ENCODE assay signal across 16 cellular contexts in the genomic region with DNA sequence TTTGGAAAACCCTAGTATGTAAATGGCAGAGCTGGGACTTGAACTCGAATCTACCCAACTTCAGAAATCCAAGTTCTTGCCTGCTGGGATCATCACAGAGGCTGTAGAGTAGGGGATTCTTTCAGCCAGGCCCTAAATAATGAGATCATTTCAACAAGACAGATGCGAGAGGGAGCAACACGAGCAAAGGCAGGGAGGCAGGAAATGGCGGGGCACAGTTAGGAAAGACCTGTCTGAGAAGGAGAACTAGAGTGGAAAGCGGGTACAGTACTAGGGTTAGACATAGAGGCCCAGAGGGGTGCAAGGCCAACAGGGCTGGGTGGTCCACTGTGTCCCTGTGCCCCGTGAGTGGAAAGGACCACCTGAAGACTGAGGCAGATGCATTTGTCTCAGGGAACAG. TPM values are rescaled to one million over a fixed set of nuclear protein-coding genes. Genes with fewer than 3 reads are reported as not detected.
DNase-seq lines count a peak whose midpoint lies in the region; ATAC-seq, FAIRE-seq and TF ChIP-seq lines count a peak whose summit lies in the region.
"Had no signal": no experiment of that assay in that cellular context is flagged by ENCODE, and none has a peak within 500 bp of the region (broad histone marks: within the 10 kb centered on the region; RNA-seq: fewer than 3 reads in every experiment).

No MANE protein-coding gene starts in this region.

- no peak for TF ChIP-seq RAD21 in A549 (conservative IDR thresholded peaks at IDR 0.05 in 1 of 2, IDR thresholded peaks at IDR 0.05 in 1 of 2)

- H3K9me3 Mint-ChIP-seq in HFFc6 = no peaks in the 10 kb centered on the region
- H3K9me3 Mint-ChIP-seq: activated CD4-positive, alpha-beta memory T cell treated with anti-CD3 and anti-CD28 coated beads, Interleukin-2, amount 10 ng/mL, durations not matched to agents 7 days and 5 days; nephron had no signal

- H3K4me3 ChIP-seq in A549 (no peak overlapping the region), mesodermal cell (ENCODE audit: extremely low read depth, insufficient read depth, low read length, poor library complexity, severe bottlenecking) (no peak overlapping the region), colonic mucosa (no peak overlapping the region), sigmoid colon (no peak overlapping the region)
- H3K4me3 ChIP-seq: coronary artery had no signal

- POLR2A ChIA-PET in A549 (lab: Yijun Ruan, JAX) = no interaction called here

- CTCF ChIA-PET in A549 (lab: Yijun Ruan, JAX) = interaction anchor here (0.8 kb wide), 1 partner anchor 26 kb away, joined by 4 read pairs; no protein-coding TSS in a partner anchor

- no peaks in the 10 kb centered on the region for H3K27me3 ChIP-seq in colonic mucosa
- no peaks in the 10 kb centered on the region for H3K27me3 ChIP-seq in sigmoid colon

- H3K9ac ChIP-seq in colonic mucosa (ENCODE audit: low read depth in 2 of 2, low read length in 2 of 2) = no peak overlapping the region

- FAIRE-seq in A549 (lab: Jason Lieb, UNC) = no peak

- intact Hi-C loops in colonic mucosa (cut with DNase I) (no loop called here), sigmoid colon (cut with DNase I) (no loop called here)

- TF ChIP-seq CTCF in A549 (IDR thresholded peaks at IDR 0.05) (no peak), HFFc6 (IDR thresholded peaks at IDR 0.05) (no peak), colonic mucosa (IDR thresholded peaks at IDR 0.05) (no peak), sigmoid colon (IDR thresholded peaks at IDR 0.05) (no peak)

- H3K27ac ChIP-seq in A549 = peak overlapping the region in 1 of 2 experiments; percentile 59; a peak in 3 of 6 replicates
- peak overlapping the region; percentile 71 for H3K27ac ChIP-seq in angular gyrus (ENCODE audit: low read depth, low read length)
- peak overlapping the region; percentile 52 for H3K27ac ChIP-seq in mesodermal cell (ENCODE audit: low read depth, low read length, severe bottlenecking)
- H3K27ac ChIP-seq in colonic mucosa = no peak overlapping the region
- no peak overlapping the region for H3K27ac ChIP-seq in sigmoid colon
- H3K27ac ChIP-seq: coronary artery had no signal

- DNase-seq in A549 (ENCODE audit: low read depth in 1 of 2, low spot score in 1 of 2) (no peak), HFFc6 (no peak), colonic mucosa (no peak), DMS 273 treated with DMSO at 0.1 percent for 48 hours (lab: John Stamatoyannopoulos, UW) (no peak), sigmoid colon (no peak)
- DNase-seq: activated CD4-positive, alpha-beta memory T cell treated with anti-CD3 and anti-CD28 coated beads, Interleukin-2, amount 10 ng/mL, durations not matched to agents 7 days and 5 days; AML-193; amniotic stem cell; NK-92 treated with Interleukin-12 subunit alpha and Interleukin-12 subunit beta, amount 100 ng/mL, for 24 hours; right cardiac atrium; stimulated activated CD4-positive, alpha-beta T cell treated with anti-CD3 and anti-CD28 coated beads, Interleukin-4, amount 100 ng/mL, for 1 hour had no signal

- H3K4me1 ChIP-seq in A549 = peaks cover 25% of the 10 kb centered on the region; the same call in 2 of the 3 replicates
- H3K4me1 ChIP-seq in mesodermal cell (ENCODE audit: control insufficient read depth, insufficient read depth, low read length, poor library complexity, severe bottlenecking) = peaks cover 60% of the 10 kb centered on the region
- peaks cover 4% of the 10 kb centered on the region for H3K4me1 ChIP-seq in colonic mucosa
- H3K4me1 ChIP-seq in sigmoid colon = peaks cover 0 to 20% (median 18%) of the 10 kb centered on the region in 4 donors

- peak overlapping the region; percentile 27 for H3K27ac Mint-ChIP-seq in HFFc6
- H3K27ac Mint-ChIP-seq: activated CD4-positive, alpha-beta memory T cell treated with anti-CD3 and anti-CD28 coated beads, Interleukin-2, amount 10 ng/mL, durations not matched to agents 7 days and 5 days; nephron had no signal

- peak overlapping the region; percentile 47 for H3K4me2 ChIP-seq in A549

- H3K9me3 ChIP-seq in A549 = no peaks in the 10 kb centered on the region
- H3K9me3 ChIP-seq in mesodermal cell (ENCODE audit: control insufficient read depth, low read length) = no peaks in the 10 kb centered on the region
- no peaks in the 10 kb centered on the region for H3K9me3 ChIP-seq in colonic mucosa
- H3K9me3 ChIP-seq in sigmoid colon = no peaks in the 10 kb centered on the region

- TF ChIP-seq EP300 in A549 (IDR thresholded peaks at IDR 0.05) (no peak), sigmoid colon (IDR thresholded peaks at IDR 0.05) (no peak)

- H3K36me3 Mint-ChIP-seq in HFFc6 (ENCODE audit: low read depth) = no peaks in the 10 kb centered on the region

- peak in 1 of 2 experiments; percentile 20; a peak in 2 of 6 replicates for ATAC-seq in A549
- no peak for ATAC-seq in HG03378 (IDR thresholded peaks at IDR 0.05; ENCODE audit: unreplicated experiment)

- no peak for TF ChIP-seq POLR2A in A549 (IDR thresholded peaks at IDR 0.05; ENCODE audit: low read length)
- TF ChIP-seq POLR2A in sigmoid colon (IDR thresholded peaks at IDR 0.05) = no peak

- H3K4me1 Mint-ChIP-seq in HFFc6 (ENCODE audit: low read depth) = peaks cover 47% of the 10 kb centered on the region

- 85% methylated on average over 6 of the region's 6 CpGs for WGBS in A549 (ENCODE audit: missing lambda C conversion rate)
- WGBS in mesodermal cell (ENCODE audit: insufficient coverage in 2 of 2), 2 experiments = 89 to 93% methylated on average over 5 to 6 of the region's 6 CpGs
- WGBS in sigmoid colon, 2 donors = 81 to 90% methylated on average over 6 of the region's 6 CpGs

- no peaks in the 10 kb centered on the region for H3K27me3 Mint-ChIP-seq in HFFc6 (ENCODE audit: insufficient read depth)

- no peak overlapping the region for H3K4me3 Mint-ChIP-seq in HFFc6
- H3K4me3 Mint-ChIP-seq: activated CD4-positive, alpha-beta memory T cell treated with anti-CD3 and anti-CD28 coated beads, Interleukin-2, amount 10 ng/mL, durations not matched to agents 7 days and 5 days; nephron had no signal

- H3K36me3 ChIP-seq in mesodermal cell (ENCODE audit: control insufficient read depth, insufficient read depth, low read length) (peaks cover 5% of the 10 kb centered on the region), colonic mucosa (no peaks in the 10 kb centered on the region), sigmoid colon (no peaks in the 10 kb centered on the region)

TF ChIP-seq in A549, 52 proteins besides CTCF, POLR2A, EP300 and RAD21:
- TF ChIP-seq EHMT2 (IDR thresholded peaks at IDR 0.05; ENCODE audit: low read depth) (no peak), ESRRA (IDR thresholded peaks at IDR 0.05; ENCODE audit: borderline replicate concordance, low read length) (no peak), TP53 (CRISPR knock-in tag; IDR thresholded peaks at IDR 0.05) (no peak), TFCP2L1 (CRISPR knock-in tag; IDR thresholded peaks at IDR 0.05) (no peak), POLR2AphosphoS2 (conservative IDR thresholded peaks at IDR 0.05; ENCODE audit: low read length) (no peak), JUNB (IDR thresholded peaks at IDR 0.05) (no peak), ZSCAN20 (CRISPR knock-in tag; IDR thresholded peaks at IDR 0.05) (no peak), KDM1A (IDR thresholded peaks at IDR 0.05; ENCODE audit: low read depth) (no peak), CBX2 (IDR thresholded peaks at IDR 0.05; ENCODE audit: borderline replicate concordance, low read depth) (no peak), PHF8 (IDR thresholded peaks at IDR 0.05; ENCODE audit: borderline replicate concordance, low read depth) (no peak), FOSL2 (IDR thresholded peaks at IDR 0.05) (no peak), FOSL2 (CRISPR knock-in tag; IDR thresholded peaks at IDR 0.05) (no peak), GATA3 (IDR thresholded peaks at IDR 0.05; ENCODE audit: borderline replicate concordance) (no peak)
- TF ChIP-seq, protein P1, sequence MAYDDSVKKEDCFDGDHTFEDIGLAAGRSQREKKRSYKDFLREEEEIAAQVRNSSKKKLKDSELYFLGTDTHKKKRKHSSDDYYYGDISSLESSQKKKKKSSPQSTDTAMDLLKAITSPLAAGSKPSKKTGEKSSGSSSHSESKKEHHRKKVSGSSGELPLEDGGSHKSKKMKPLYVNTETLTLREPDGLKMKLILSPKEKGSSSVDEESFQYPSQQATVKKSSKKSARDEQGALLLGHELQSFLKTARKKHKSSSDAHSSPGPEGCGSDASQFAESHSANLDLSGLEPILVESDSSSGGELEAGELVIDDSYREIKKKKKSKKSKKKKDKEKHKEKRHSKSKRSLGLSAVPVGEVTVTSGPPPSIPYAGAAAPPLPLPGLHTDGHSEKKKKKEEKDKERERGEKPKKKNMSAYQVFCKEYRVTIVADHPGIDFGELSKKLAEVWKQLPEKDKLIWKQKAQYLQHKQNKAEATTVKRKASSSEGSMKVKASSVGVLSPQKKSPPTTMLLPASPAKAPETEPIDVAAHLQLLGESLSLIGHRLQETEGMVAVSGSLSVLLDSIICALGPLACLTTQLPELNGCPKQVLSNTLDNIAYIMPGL (CRISPR knock-in tag; IDR thresholded peaks at IDR 0.05; ENCODE audit: borderline replicate concordance) = no peak

RNA-seq across cellular contexts. Expression of a gene that starts 46.1 kb away (rescaled TPM):
- 5.2 and 5.9 TPM in 2 replicates for polyA plus RNA-seq in A549 (2011; rRNA removed)
- 5.0 and 7.6 TPM in 2 replicates for polyA plus RNA-seq in A549 (2012; cell fraction: cytosol; rRNA removed)
- 7.9 and 9.7 TPM in 2 replicates for polyA plus RNA-seq in A549 (2012; cell fraction: nucleus; rRNA removed)
- 4.3 to 5.1 TPM (median 4.6 TPM) in 3 replicates for polyA plus RNA-seq in A549 (2017; fragmentation: RNase III; extraction: RNeasy Plus Mini Kit Qiagen cat#74134 plus additional on column Dnase treatment)
- polyA minus RNA-seq in A549 (2011; rRNA and poly(A)+ RNA removed) = 10.0 and 12.3 TPM in 2 replicates
- 1 to 10 TPM; 4.4 to 8.3 (median 6.7) TPM for total RNA-seq in HFFc6 (2021; fragmentation: NEBNext Ultra II Directional; extraction: Animal tissue kit (Norgen Biotek cat#: 25700))
- polyA plus RNA-seq in mesodermal cell (2013, experiment 1 of 2) = 19.5 TPM
- polyA plus RNA-seq in mesodermal cell (2013, experiment 2 of 2) = 17.1 TPM
- total RNA-seq in colonic mucosa = 10 to 100 TPM in 1 of 2 donors, 1 to 10 TPM in 1; 9.8 to 15.8 TPM
- total RNA-seq in sigmoid colon = 10 to 100 TPM; 12.2 to 14.4 (median 13.3) TPM
- 1 to 10 TPM; 5.1 to 8.9 (median 6.0) TPM for polyA plus RNA-seq in sigmoid colon

Comparison
In these comparisons a context has a peak if more than half of its experiments do, and no peak if none do; other contexts are left out.
1. H3K27ac ChIP-seq: peak in angular gyrus (single experiment) and mesodermal cell (single experiment); none in colonic mucosa (single experiment) and sigmoid colon (0 of 4).